Comparison of ENCODE assay signal across 14 cellular contexts in the genomic region with DNA sequence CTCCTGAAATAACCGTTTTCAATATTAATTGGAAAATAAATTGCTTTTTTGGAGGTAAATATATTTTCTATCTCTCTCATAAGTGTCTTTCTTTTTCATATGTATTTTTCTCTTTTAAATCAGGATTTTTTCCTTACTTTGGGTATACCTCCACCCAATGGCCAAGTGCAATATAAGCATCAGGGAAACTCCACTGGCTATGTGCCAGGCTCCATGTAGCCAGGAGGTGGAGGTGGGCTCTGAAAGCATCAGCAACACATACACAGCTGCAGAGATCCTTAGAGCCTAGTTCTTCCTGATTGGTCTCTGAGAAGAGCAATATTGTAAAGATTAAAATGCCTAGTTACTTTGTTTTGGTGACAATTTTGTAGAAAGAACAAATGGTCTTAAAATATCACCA. TPM values are rescaled to one million over a fixed set of nuclear protein-coding genes. Genes with fewer than 3 reads are reported as not detected.
DNase-seq lines count a peak whose midpoint lies in the region; ATAC-seq and TF ChIP-seq lines count a peak whose summit lies in the region.
"Had no signal": no experiment of that assay in that cellular context is flagged by ENCODE, and none has a peak within 500 bp of the region (broad histone marks: within the 10 kb centered on the region; RNA-seq: fewer than 3 reads in every experiment).

No MANE protein-coding gene starts in this region.

- ATAC-seq in RWPE2 (ENCODE audit: low read depth) (no peak), GM19351 (IDR thresholded peaks at IDR 0.05; ENCODE audit: unreplicated experiment) (no peak), GM19328 (IDR thresholded peaks at IDR 0.05; ENCODE audit: unreplicated experiment) (no peak)
- ATAC-seq: heart right ventricle had no signal

- intact Hi-C loops in posterior vena cava (cut with DNase I), result no loop called here

- no peak overlapping the region for H3K27ac ChIP-seq in RWPE2 (ENCODE audit: poor library complexity, severe bottlenecking)
- H3K27ac ChIP-seq: heart right ventricle, HL-60, ovary had no signal

- H3K4me3 ChIP-seq in RWPE2 (ENCODE audit: severe bottlenecking) (no peak overlapping the region), fibroblast of villous mesenchyme (ENCODE audit: low read depth, low read length) (no peak overlapping the region)
- H3K4me3 ChIP-seq: heart right ventricle, lung, ovary had no signal

- in situ Hi-C loops in ACHN (cut with HindIII; ENCODE audit: low pct_ligation_motif_present, low pct_unique_long_range_greater_than_20kb, low sequenced_read_pairs), result no loop called here

- no peaks in the 10 kb centered on the region for H3K9me3 ChIP-seq in RWPE2 (ENCODE audit: severe bottlenecking)
- H3K9me3 ChIP-seq: heart right ventricle, ovary had no signal

- no peaks in the 10 kb centered on the region for H3K36me3 ChIP-seq in RWPE2 (ENCODE audit: low read depth)
- H3K36me3 ChIP-seq: heart right ventricle, ovary had no signal

- H3K4me1 ChIP-seq in RWPE2 (ENCODE audit: insufficient read depth, poor library complexity, severe bottlenecking), result no peaks in the 10 kb centered on the region

- TF ChIP-seq CTCF in RWPE2 (IDR thresholded peaks at IDR 0.05; ENCODE audit: poor library complexity, severe bottlenecking), result peak; percentile 22
- no peak for TF ChIP-seq CTCF in fibroblast of villous mesenchyme (IDR thresholded peaks at IDR 0.05; ENCODE audit: insufficient read depth, low read depth, low read length)

- peak; percentile 12 for DNase-seq in ACHN
- DNase-seq in HuH-7 (ENCODE audit: low spot score), result peak; percentile 64
- DNase-seq in RWPE2 (ENCODE audit: low spot score), result no peak
- DNase-seq in fibroblast of villous mesenchyme (ENCODE audit: low read depth), result peak; percentile 4
- DNase-seq in NOMO-1 treated with dmso at 0.1 percent for 144 hours (lab: John Stamatoyannopoulos, UW; ENCODE audit: unreplicated experiment), result no peak
- DNase-seq in posterior vena cava (ENCODE audit: low spot score), result no peak
- DNase-seq: activated CD8-positive, alpha-beta memory T cell treated with anti-CD3 and anti-CD28 coated beads, Interleukin-2, amount 50 U/mL, for 4 hours; effector CD8-positive, alpha-beta T cell; heart right ventricle; ovary had no signal

- peaks cover 84% of the 10 kb centered on the region for H3K27me3 ChIP-seq in RWPE2 (ENCODE audit: insufficient read depth, poor library complexity, severe bottlenecking)
- H3K27me3 ChIP-seq: ovary had no signal

RNA-seq across cellular contexts. Expression of gene GABRA2, which starts 3.4 kb away (rescaled TPM):
- total RNA-seq in fibroblast of villous mesenchyme, result 0.43 and 0.97 TPM in 2 replicates
- under 1 TPM; 0.37 to 0.76 TPM for total RNA-seq in posterior vena cava

Comparison
In these comparisons a context has a peak if more than half of its experiments do, and no peak if none do; other contexts are left out.
1. DNase-seq: peak in ACHN (single experiment), HuH-7 (single experiment) and fibroblast of villous mesenchyme (single experiment); none in RWPE2 (single experiment), NOMO-1 treated with dmso at 0.1 percent for 144 hours (single experiment) and posterior vena cava (single experiment).